1 cellular context compared by ENCODE assay signal in the genomic region with DNA sequence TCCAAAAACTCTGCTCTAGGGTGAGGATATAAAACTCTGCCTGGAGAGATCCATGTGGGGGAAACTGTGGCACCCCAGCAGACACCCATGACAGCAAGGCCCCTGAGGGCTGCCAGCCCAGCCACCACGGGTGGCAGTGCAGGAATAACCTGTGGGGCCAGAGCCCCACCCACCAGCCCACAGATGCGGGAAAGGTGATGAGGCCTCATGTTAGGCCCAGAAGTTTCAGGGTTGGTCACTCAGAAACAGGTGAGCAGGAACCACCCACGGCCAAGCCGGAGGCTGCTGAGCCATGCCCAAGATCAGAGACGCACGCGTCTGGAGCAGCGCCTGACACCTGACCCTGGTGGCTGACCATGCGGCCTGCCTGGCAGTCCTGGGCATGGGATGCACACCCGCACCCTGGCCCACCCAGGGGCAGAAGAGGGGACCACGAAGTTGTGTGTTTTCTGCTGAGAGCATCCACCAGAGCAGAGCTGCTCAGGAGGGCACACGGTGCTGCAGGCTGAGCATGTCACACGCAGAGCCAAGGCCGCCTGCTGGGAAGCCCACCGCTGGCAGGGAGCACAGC.
TF ChIP-seq lines count a peak whose summit lies in the region.

No MANE protein-coding gene starts in this region.

TF ChIP-seq in endothelial cell of umbilical vein, 7 proteins besides CTCF, POLR2A, EP300 and RAD21:
- TF ChIP-seq GATA2 (IDR thresholded peaks at IDR 0.05; ENCODE audit: insufficient read depth, insufficient read length, low read depth, low read length) (no peak), JUN (IDR thresholded peaks at IDR 0.05; ENCODE audit: borderline replicate concordance, insufficient read depth, insufficient read length, low read depth) (no peak), FOS (IDR thresholded peaks at IDR 0.05; ENCODE audit: borderline replicate concordance, insufficient read depth, low read length) (no peak), EZH2 (IDR thresholded peaks at IDR 0.05; ENCODE audit: borderline replicate concordance, low read depth, low read length, severe bottlenecking) (no peak), POLR2AphosphoS5 (IDR thresholded peaks at IDR 0.05; ENCODE audit: insufficient read depth, low read depth, low read length) (no peak), MYC (IDR thresholded peaks at IDR 0.05; ENCODE audit: low read depth, low read length) (no peak)
- TF ChIP-seq, protein P1, sequence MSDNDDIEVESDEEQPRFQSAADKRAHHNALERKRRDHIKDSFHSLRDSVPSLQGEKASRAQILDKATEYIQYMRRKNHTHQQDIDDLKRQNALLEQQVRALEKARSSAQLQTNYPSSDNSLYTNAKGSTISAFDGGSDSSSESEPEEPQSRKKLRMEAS (IDR thresholded peaks at IDR 0.05; ENCODE audit: insufficient read depth, insufficient read length), result no peak
